Comparison of ENCODE assay signal across 11 cellular contexts in genomic region chr4:138669479-138670165, GRCh38.
DNase-seq lines count a peak whose midpoint lies in the region; ATAC-seq and TF ChIP-seq lines count a peak whose summit lies in the region.
"Had no signal": no experiment of that assay in that cellular context is flagged by ENCODE, and none has a peak within 500 bp of the region (broad histone marks: within the 10 kb centered on the region; RNA-seq: fewer than 3 reads in every experiment).

No MANE protein-coding gene starts in this region.

- no peaks in the 10 kb centered on the region for H3K36me3 ChIP-seq in skeletal muscle satellite cell (ENCODE audit: insufficient read depth, low read length)
- H3K36me3 ChIP-seq: spleen had no signal

- intact Hi-C loops in Calu3 (cut with micrococcal nuclease; ENCODE audit: unreplicated experiment) = no loop called here

- no peak for TF ChIP-seq CTCF in astrocyte of the spinal cord (IDR thresholded peaks at IDR 0.05; ENCODE audit: low read depth, low read length)
- no peak for TF ChIP-seq CTCF in Calu3 (IDR thresholded peaks at IDR 0.05; ENCODE audit: unreplicated experiment)

- H3K27ac Mint-ChIP-seq in activated CD8-positive, alpha-beta T cell treated with anti-CD3 and anti-CD28 coated beads, Interleukin-2, amount 10 ng/mL, durations not matched to agents 7 days and 5 days = no peak overlapping the region
- no peak overlapping the region for H3K27ac Mint-ChIP-seq in Calu3 (ENCODE audit: unreplicated experiment)
- H3K27ac Mint-ChIP-seq: naive thymus-derived CD4-positive, alpha-beta T cell had no signal

- POLR2A ChIA-PET in activated CD8-positive, alpha-beta T cell treated with anti-CD3 and anti-CD28 coated beads, Interleukin-2, amount 10 ng/mL, durations not matched to agents 7 days and 5 days (lab: Charles Lee) = no interaction called here

- peaks cover 7% of the 10 kb centered on the region for H3K4me1 ChIP-seq in skeletal muscle satellite cell (ENCODE audit: control insufficient read depth, insufficient read depth, low read length)

- no peak overlapping the region for H3K9ac ChIP-seq in skeletal muscle satellite cell (ENCODE audit: low read depth, low read length)

- CTCF ChIA-PET in activated CD8-positive, alpha-beta T cell treated with anti-CD3 and anti-CD28 coated beads, Interleukin-2, amount 10 ng/mL, durations not matched to agents 7 days and 5 days (lab: Charles Lee) = interaction anchor here (1.3 kb wide), 2 partner anchors 11 to 12 kb away, joined by 3 to 4 read pairs; no protein-coding TSS in a partner anchor
- CTCF ChIA-PET in Calu3 (lab: Charles Lee) = interaction anchor here (0.7 kb wide), 1 partner anchor 1200 kb away, joined by 4 read pairs; no protein-coding TSS in a partner anchor

- H3K4me2 ChIP-seq in skeletal muscle satellite cell (ENCODE audit: low read length) = peak overlapping the region; percentile 26

- ATAC-seq in GM19025 (IDR thresholded peaks at IDR 0.05; ENCODE audit: low read depth, unreplicated experiment) = peak; percentile 22
- ATAC-seq in HG03432 (IDR thresholded peaks at IDR 0.05; ENCODE audit: unreplicated experiment) = peak; percentile 24
- ATAC-seq in activated CD8-positive, alpha-beta T cell treated with anti-CD3 and anti-CD28 coated beads, Interleukin-2, amount 10 ng/mL, durations not matched to agents 7 days and 5 days = no peak
- ATAC-seq: naive thymus-derived CD4-positive, alpha-beta T cell had no signal

- H3K27me3 ChIP-seq in skeletal muscle satellite cell (ENCODE audit: control insufficient read depth, insufficient read depth, low read length) = peaks cover 4% of the 10 kb centered on the region

- H3K36me3 Mint-ChIP-seq in activated CD8-positive, alpha-beta T cell treated with anti-CD3 and anti-CD28 coated beads, Interleukin-2, amount 10 ng/mL, durations not matched to agents 7 days and 5 days (ENCODE audit: low read depth) = no peaks in the 10 kb centered on the region
- H3K36me3 Mint-ChIP-seq in Calu3 (ENCODE audit: insufficient read depth, unreplicated experiment) = no peaks in the 10 kb centered on the region
- H3K36me3 Mint-ChIP-seq: naive thymus-derived CD4-positive, alpha-beta T cell had no signal

- no TSS peak for BruUV-seq in Calu3 (replicated peaks; lab: Mats Ljungman, UMichigan)

- H3K4me3 Mint-ChIP-seq in activated CD8-positive, alpha-beta T cell treated with anti-CD3 and anti-CD28 coated beads, Interleukin-2, amount 10 ng/mL, durations not matched to agents 7 days and 5 days = no peak overlapping the region
- H3K4me3 Mint-ChIP-seq in Calu3 (ENCODE audit: low read depth, unreplicated experiment) = no peak overlapping the region
- H3K4me3 Mint-ChIP-seq: naive thymus-derived CD4-positive, alpha-beta T cell had no signal

- H3K4me3 ChIP-seq in astrocyte of the spinal cord (ENCODE audit: low read depth, low read length) (no peak overlapping the region), skeletal muscle satellite cell (ENCODE audit: low read length) (no peak overlapping the region)
- H3K4me3 ChIP-seq: spleen had no signal

- DNase-seq in astrocyte of the spinal cord (ENCODE audit: low read depth, low spot score) = peak; percentile 87
- no peak for DNase-seq in activated CD8-positive, alpha-beta T cell treated with anti-CD3 and anti-CD28 coated beads, Interleukin-2, amount 10 ng/mL, durations not matched to agents 7 days and 5 days
- DNase-seq in NCI-H1092 treated with DMSO at 0.1 percent for 48 hours (lab: John Stamatoyannopoulos, UW) = no peak
- no peak for DNase-seq in Calu3
- DNase-seq: DMS153; naive thymus-derived CD4-positive, alpha-beta T cell; NCI-H2081; spleen had no signal

- no peaks in the 10 kb centered on the region for H3K9me3 Mint-ChIP-seq in activated CD8-positive, alpha-beta T cell treated with anti-CD3 and anti-CD28 coated beads, Interleukin-2, amount 10 ng/mL, durations not matched to agents 7 days and 5 days (ENCODE audit: insufficient read depth)
- no peaks in the 10 kb centered on the region for H3K9me3 Mint-ChIP-seq in Calu3 (ENCODE audit: low read depth, unreplicated experiment)

- no peaks in the 10 kb centered on the region for H3K4me1 Mint-ChIP-seq in activated CD8-positive, alpha-beta T cell treated with anti-CD3 and anti-CD28 coated beads, Interleukin-2, amount 10 ng/mL, durations not matched to agents 7 days and 5 days (ENCODE audit: low read depth)
- H3K4me1 Mint-ChIP-seq in Calu3 (ENCODE audit: low read depth, unreplicated experiment) = no peaks in the 10 kb centered on the region
- H3K4me1 Mint-ChIP-seq: naive thymus-derived CD4-positive, alpha-beta T cell had no signal

- H3K27me3 Mint-ChIP-seq in activated CD8-positive, alpha-beta T cell treated with anti-CD3 and anti-CD28 coated beads, Interleukin-2, amount 10 ng/mL, durations not matched to agents 7 days and 5 days (ENCODE audit: low read depth) = no peaks in the 10 kb centered on the region
- H3K27me3 Mint-ChIP-seq in Calu3 (ENCODE audit: unreplicated experiment) = no peaks in the 10 kb centered on the region

- H3K9me3 ChIP-seq in skeletal muscle satellite cell (replicated peaks; ENCODE audit: low read length) = no peaks in the 10 kb centered on the region
- H3K9me3 ChIP-seq: spleen had no signal

- in situ Hi-C loops in astrocyte of the spinal cord (cut with HindIII; ENCODE audit: low sequenced_read_pairs) = no loop called here
